In the genomic region with DNA sequence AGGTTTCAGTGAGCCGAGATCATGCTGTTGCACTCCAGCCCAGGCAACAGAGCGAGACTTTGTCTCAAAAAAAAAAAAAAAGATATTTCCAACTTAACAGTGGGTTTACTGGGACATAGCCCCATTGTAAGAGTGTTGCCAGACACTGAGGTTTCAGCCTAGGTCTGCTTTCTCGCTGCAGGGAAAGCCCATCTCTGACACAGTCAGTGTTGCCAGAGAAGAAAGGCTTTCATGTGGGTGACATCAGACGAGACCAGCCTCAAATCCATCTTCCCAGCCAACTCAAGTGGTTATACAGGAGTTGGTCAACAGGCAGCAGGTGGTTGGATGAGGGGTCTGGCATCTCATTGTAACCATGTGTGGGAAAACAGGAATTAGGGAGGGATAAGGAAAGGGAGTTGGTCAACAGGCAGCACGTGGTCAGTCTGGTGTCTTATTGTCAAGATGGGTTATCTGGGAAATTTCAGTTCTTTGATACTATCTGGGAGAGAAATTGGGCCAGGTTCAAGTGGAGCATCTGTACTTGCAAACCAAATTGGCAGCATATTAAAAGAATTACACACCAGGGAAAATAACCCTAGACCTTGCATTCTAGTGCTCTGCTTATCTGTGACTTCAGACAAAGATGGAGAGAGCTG, we compare ENCODE assay signal across 16 cellular contexts. TPM values are rescaled to one million over a fixed set of nuclear protein-coding genes. Genes with fewer than 3 reads are reported as not detected.
DNase-seq lines count a peak whose midpoint lies in the region; ATAC-seq and TF ChIP-seq lines count a peak whose summit lies in the region.
"Had no signal": no experiment of that assay in that cellular context is flagged by ENCODE, and none has a peak within 500 bp of the region (broad histone marks: within the 10 kb centered on the region; RNA-seq: fewer than 3 reads in every experiment).

No MANE protein-coding gene starts in this region.

- no peak overlapping the region for H3K4me3 Mint-ChIP-seq in activated T-cell treated with anti-CD3 and anti-CD28 coated beads, Interleukin-2, amount 50 U/mL, for 72 hours
- no peak overlapping the region for H3K4me3 Mint-ChIP-seq in activated naive CD8-positive, alpha-beta T cell treated with anti-CD3 and anti-CD28 coated beads for 36 hours
- H3K4me3 Mint-ChIP-seq: neural crest cell had no signal

- ATAC-seq in activated T-cell treated with anti-CD3 and anti-CD28 coated beads, Interleukin-2, amount 50 U/mL, for 72 hours (replicated peaks in 1 of 2), result no peak
- ATAC-seq in upper lobe of right lung (no peak), GM21360 (IDR thresholded peaks at IDR 0.05; ENCODE audit: unreplicated experiment) (no peak)
- ATAC-seq: Right ventricle myocardium inferior had no signal

- H3K36me3 ChIP-seq in upper lobe of right lung, result peaks cover 7% of the 10 kb centered on the region

- H3K36me3 Mint-ChIP-seq in activated T-cell treated with anti-CD3 and anti-CD28 coated beads, Interleukin-2, amount 50 U/mL, for 72 hours (ENCODE audit: insufficient read depth in 2 of 2), result peaks cover 13 to 64% of the 10 kb centered on the region in 2 donors
- peaks cover 53% of the 10 kb centered on the region for H3K36me3 Mint-ChIP-seq in activated naive CD8-positive, alpha-beta T cell treated with anti-CD3 and anti-CD28 coated beads for 36 hours

- H3K4me1 ChIP-seq in upper lobe of right lung, result no peaks in the 10 kb centered on the region

- DNase-seq in activated T-cell treated with anti-CD3 and anti-CD28 coated beads, Interleukin-2, amount 50 U/mL, for 72 hours, result no peak
- DNase-seq in activated T-cell treated with anti-CD3 and anti-CD28 coated beads for 4 hours (no peak), fibroblast of mammary gland (ENCODE audit: low read depth) (peak; percentile 25), upper lobe of right lung (peak; percentile 4), AG08396 (ENCODE audit: low spot score) (no peak), NCI-H2081 (lab: John Stamatoyannopoulos, UW) (no peak)
- no peak for DNase-seq in activated naive CD8-positive, alpha-beta T cell treated with anti-CD3 and anti-CD28 coated beads for 36 hours
- DNase-seq: ACHN; activated gamma-delta T cell; effector CD8-positive, alpha-beta T cell; NCI-H1417; stimulated activated naive CD4-positive, alpha-beta T cell treated with Interleukin-2 at 50 U/mL for 16 hours; T-helper 1 cell had no signal

- H3K27ac Mint-ChIP-seq in activated T-cell treated with anti-CD3 and anti-CD28 coated beads, Interleukin-2, amount 50 U/mL, for 72 hours, result peak overlapping the region; percentile 21
- peak overlapping the region; percentile 7 for H3K27ac Mint-ChIP-seq in activated naive CD8-positive, alpha-beta T cell treated with anti-CD3 and anti-CD28 coated beads for 36 hours

- intact Hi-C loops in upper lobe of right lung (cut with DNase I), result no loop called here

- no peaks in the 10 kb centered on the region for H3K27me3 ChIP-seq in upper lobe of right lung

- peaks cover 3% of the 10 kb centered on the region in 2 donors for H3K9me3 Mint-ChIP-seq in activated T-cell treated with anti-CD3 and anti-CD28 coated beads, Interleukin-2, amount 50 U/mL, for 72 hours
- H3K9me3 Mint-ChIP-seq in activated naive CD8-positive, alpha-beta T cell treated with anti-CD3 and anti-CD28 coated beads for 36 hours, result peaks cover 3% of the 10 kb centered on the region
- H3K9me3 Mint-ChIP-seq: neural crest cell had no signal

- peaks cover 5% of the 10 kb centered on the region for H3K4me1 Mint-ChIP-seq in activated T-cell treated with anti-CD3 and anti-CD28 coated beads, Interleukin-2, amount 50 U/mL, for 72 hours (ENCODE audit: low read depth)
- peaks cover 5% of the 10 kb centered on the region for H3K4me1 Mint-ChIP-seq in activated naive CD8-positive, alpha-beta T cell treated with anti-CD3 and anti-CD28 coated beads for 36 hours
- H3K4me1 Mint-ChIP-seq: neural crest cell had no signal

- H3K4me3 ChIP-seq in fibroblast of mammary gland (ENCODE audit: control insufficient read depth, low read depth, low read length), result no peak overlapping the region
- H3K4me3 ChIP-seq in upper lobe of right lung, result no peak overlapping the region

- TF ChIP-seq CTCF in fibroblast of mammary gland (conservative IDR thresholded peaks at IDR 0.05; ENCODE audit: control insufficient read depth, insufficient read depth, low read depth, low read length) (no peak), upper lobe of right lung (IDR thresholded peaks at IDR 0.05) (no peak)

- no peaks in the 10 kb centered on the region for H3K9me3 ChIP-seq in upper lobe of right lung

- no peak overlapping the region for H3K27ac ChIP-seq in upper lobe of right lung

- H3K27me3 Mint-ChIP-seq in activated T-cell treated with anti-CD3 and anti-CD28 coated beads, Interleukin-2, amount 50 U/mL, for 72 hours (ENCODE audit: low read depth), result no peaks in the 10 kb centered on the region
- no peaks in the 10 kb centered on the region for H3K27me3 Mint-ChIP-seq in activated naive CD8-positive, alpha-beta T cell treated with anti-CD3 and anti-CD28 coated beads for 36 hours

RNA-seq across cellular contexts. Expression of a gene that starts 41.1 kb away (rescaled TPM):
- 10 to 100 TPM; 40.8 to 57.4 TPM for total RNA-seq in activated T-cell treated with anti-CD3 and anti-CD28 coated beads, Interleukin-2, amount 50 U/mL, for 72 hours
- 10 to 100 TPM; 44.8 to 46.2 TPM for total RNA-seq in activated naive CD8-positive, alpha-beta T cell treated with anti-CD3 and anti-CD28 coated beads for 36 hours
- total RNA-seq in upper lobe of right lung, result 22.7 TPM

Comparison
In these comparisons a context has a peak if more than half of its experiments do, and no peak if none do; other contexts are left out.
1. DNase-seq: peak in fibroblast of mammary gland (single experiment) and upper lobe of right lung (single experiment); none in activated T-cell treated with anti-CD3 and anti-CD28 coated beads, Interleukin-2, amount 50 U/mL, for 72 hours (0 of 2), activated T-cell treated with anti-CD3 and anti-CD28 coated beads for 4 hours (single experiment), activated naive CD8-positive, alpha-beta T cell treated with anti-CD3 and anti-CD28 coated beads for 36 hours (single experiment), AG08396 (single experiment) and NCI-H2081 (0 of 2).